Comparison of ENCODE assay signal across 8 cellular contexts in the genomic region with DNA sequence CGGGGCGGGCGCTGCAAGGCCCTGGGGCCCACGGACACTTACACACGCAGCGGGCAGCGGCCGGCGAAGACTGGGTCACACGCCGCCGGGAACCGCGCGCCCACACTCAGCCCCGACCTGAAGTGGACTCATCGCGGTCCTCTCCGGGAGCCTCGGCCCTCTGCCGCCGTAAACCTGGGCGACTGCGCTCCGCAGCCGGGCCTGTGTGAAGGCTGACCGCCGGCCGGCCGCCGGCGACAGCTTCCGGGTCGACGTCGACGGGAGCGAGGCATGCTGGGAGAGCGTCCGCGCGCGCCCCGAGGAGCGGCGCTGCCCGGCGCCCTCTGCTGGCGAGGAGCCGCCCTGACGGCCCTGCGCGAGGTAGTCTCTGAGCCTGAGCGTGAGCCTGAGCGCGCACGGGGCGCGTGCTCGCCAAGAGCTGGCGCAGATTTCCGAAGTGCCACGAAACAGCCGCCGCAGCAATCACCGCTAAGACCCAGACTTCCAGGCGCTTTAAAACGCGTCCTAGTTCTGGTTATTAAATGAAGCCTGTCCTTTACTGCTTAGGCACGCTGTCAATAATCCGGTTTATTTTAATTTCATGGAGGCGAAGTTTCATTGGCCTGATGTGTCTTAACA. TPM values are rescaled to one million over a fixed set of nuclear protein-coding genes. Genes with fewer than 3 reads are reported as not detected.
A peak's percentile ranks its signal among the peaks of the same experiment; 100 is the strongest.
DNase-seq lines count a peak whose midpoint lies in the region; FAIRE-seq and TF ChIP-seq lines count a peak whose summit lies in the region.

A gene with protein sequence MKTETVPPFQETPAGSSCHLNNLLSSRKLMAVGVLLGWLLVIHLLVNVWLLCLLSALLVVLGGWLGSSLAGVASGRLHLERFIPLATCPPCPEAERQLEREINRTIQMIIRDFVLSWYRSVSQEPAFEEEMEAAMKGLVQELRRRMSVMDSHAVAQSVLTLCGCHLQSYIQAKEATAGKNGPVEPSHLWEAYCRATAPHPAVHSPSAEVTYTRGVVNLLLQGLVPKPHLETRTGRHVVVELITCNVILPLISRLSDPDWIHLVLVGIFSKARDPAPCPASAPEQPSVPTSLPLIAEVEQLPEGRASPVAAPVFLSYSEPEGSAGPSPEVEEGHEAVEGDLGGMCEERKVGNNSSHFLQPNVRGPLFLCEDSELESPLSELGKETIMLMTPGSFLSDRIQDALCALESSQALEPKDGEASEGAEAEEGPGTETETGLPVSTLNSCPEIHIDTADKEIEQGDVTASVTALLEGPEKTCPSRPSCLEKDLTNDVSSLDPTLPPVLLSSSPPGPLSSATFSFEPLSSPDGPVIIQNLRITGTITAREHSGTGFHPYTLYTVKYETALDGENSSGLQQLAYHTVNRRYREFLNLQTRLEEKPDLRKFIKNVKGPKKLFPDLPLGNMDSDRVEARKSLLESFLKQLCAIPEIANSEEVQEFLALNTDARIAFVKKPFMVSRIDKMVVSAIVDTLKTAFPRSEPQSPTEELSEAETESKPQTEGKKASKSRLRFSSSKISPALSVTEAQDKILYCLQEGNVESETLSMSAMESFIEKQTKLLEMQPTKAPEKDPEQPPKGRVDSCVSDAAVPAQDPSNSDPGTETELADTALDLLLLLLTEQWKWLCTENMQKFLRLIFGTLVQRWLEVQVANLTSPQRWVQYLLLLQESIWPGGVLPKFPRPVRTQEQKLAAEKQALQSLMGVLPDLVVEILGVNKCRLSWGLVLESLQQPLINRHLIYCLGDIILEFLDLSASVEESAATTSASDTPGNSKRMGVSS (minus strand): TSS at position 242 of the 618 bp plus-strand sequence. CDS start 540 bp downstream, outside the sequence.

- peak within 1 kb of the TSS; percentile 11 for H2AFZ ChIP-seq in H9 (ENCODE audit: low read length)
- peak within 1 kb of the TSS; percentile 94 for H2AFZ ChIP-seq in neuronal stem cell (ENCODE audit: low read length)

- H3K9me3 Mint-ChIP-seq in H9, result peaks cover 0 to 3% of the 10 kb centered on the region in 2 experiments; a peak in 2 of 5 replicates

- no peak within 1 kb of the TSS for H3K56ac ChIP-seq in H9 (ENCODE audit: insufficient read length, low read depth, low read length)

- H3K4me3 Mint-ChIP-seq in H9, result peak within 1 kb of the TSS; percentile 79 to 84

- in situ Hi-C loops in SK-MEL-5 (cut with HindIII; ENCODE audit: low pct_unique_long_range_greater_than_20kb, low sequenced_read_pairs), result no loop called here

- no peak within 1 kb of the TSS for H4K8ac ChIP-seq in H9 (replicated peaks; ENCODE audit: insufficient read length, low read depth, low read length)
- H4K8ac ChIP-seq in neuronal stem cell (ENCODE audit: low read depth, low read length), result no peak within 1 kb of the TSS

- H3K23ac ChIP-seq in H9 (ENCODE audit: insufficient read length, low read depth, low read length) (no peak within 1 kb of the TSS), neuronal stem cell (ENCODE audit: low read depth, low read length, poor library complexity) (peak within 1 kb of the TSS; percentile 86)

- peak within 1 kb of the TSS; percentile 88 to 93 for H3K4me3 ChIP-seq in neuronal stem cell (ENCODE audit: low read length in 2 of 2)

- WGBS in H9 (ENCODE audit: extremely low coverage, insufficient read length, low lambda C conversion rate), result no CpG with 5 or more reads among the region's 72 CpGs
- WGBS in neuronal stem cell (ENCODE audit: extremely low coverage in 2 of 2, insufficient read length in 2 of 2, insufficient replicate concordance in 1 of 2), 2 donors, result no CpG with 5 or more reads among the region's 72 CpGs

- TF ChIP-seq CTCF in H9 (conservative IDR thresholded peaks at IDR 0.05) (peak; percentile 97), subcutaneous adipose tissue (IDR thresholded peaks at IDR 0.05; ENCODE audit: low read depth) (no peak)

- no peaks in the 10 kb centered on the region for H4K20me1 ChIP-seq in H9 (ENCODE audit: control insufficient read depth, insufficient read depth, insufficient read length)

- H3K9me3 ChIP-seq in H9 (ENCODE audit: control insufficient read depth, low read depth, low read length) (no peaks in the 10 kb centered on the region), neuronal stem cell (replicated peaks in 1 of 2; ENCODE audit: control insufficient read depth in 2 of 2, insufficient read depth in 1 of 2, low read depth in 1 of 2, low read length in 2 of 2) (no peaks in the 10 kb centered on the region)

- H3K4me1 Mint-ChIP-seq in H9, result peaks cover 30 to 38% of the 10 kb centered on the region in 2 experiments

- H3K9ac ChIP-seq in H9 (ENCODE audit: extremely low read depth, insufficient read length, low read length) (peak within 1 kb of the TSS; percentile 48), neuronal stem cell (ENCODE audit: low read depth, low read length, poor library complexity) (peak within 1 kb of the TSS; percentile 93)

- H3K27me3 ChIP-seq in H9 (ENCODE audit: insufficient read depth, low read length) (no peaks in the 10 kb centered on the region; the same call in 1 of the 2 replicates), neuronal stem cell (ENCODE audit: control insufficient read depth in 3 of 3, insufficient read depth in 3 of 3, low read depth in 1 of 3, low read length in 3 of 3) (peaks cover 0 to 11% (median 2%) of the 10 kb centered on the region in 3 experiments)

- H3K36me3 ChIP-seq in neuronal stem cell (replicated peaks in 1 of 2; ENCODE audit: control insufficient read depth in 2 of 2, insufficient read depth in 2 of 2, low read length in 2 of 2), result peaks cover 15 to 38% of the 10 kb centered on the region in 2 donors

- H2BK12ac ChIP-seq in H9 (ENCODE audit: insufficient read length, low read depth, low read length) (no peak within 1 kb of the TSS), neuronal stem cell (ENCODE audit: low read length) (no peak within 1 kb of the TSS)

- peaks cover 8% of the 10 kb centered on the region for H3K23me2 ChIP-seq in H9 (ENCODE audit: insufficient read length, low read depth, low read length, poor library complexity, severe bottlenecking)

- peaks cover 21% of the 10 kb centered on the region for H3K27me3 Mint-ChIP-seq in H9 (ENCODE audit: low read depth)

- no peak within 1 kb of the TSS for H3K18ac ChIP-seq in H9 (ENCODE audit: insufficient read length, low read depth, low read length)
- H3K18ac ChIP-seq in neuronal stem cell (ENCODE audit: low read length), result peak within 1 kb of the TSS; percentile 95

- H3K4me2 ChIP-seq in H9 (ENCODE audit: insufficient read depth, insufficient read length, low read length) (peak within 1 kb of the TSS; percentile 85), neuronal stem cell (ENCODE audit: insufficient read depth, low read length, poor library complexity, severe bottlenecking) (peak within 1 kb of the TSS; percentile 90)

- H4K5ac ChIP-seq in H9 (ENCODE audit: insufficient read length, low read depth, low read length), result no peak within 1 kb of the TSS

- H3T11ph ChIP-seq in H9 (ENCODE audit: low read length), result no peak within 1 kb of the TSS

- H3K79me2 ChIP-seq in H9 (ENCODE audit: insufficient read depth, low read length), result no peaks in the 10 kb centered on the region; the same call in 1 of the 2 replicates

- H3K14ac ChIP-seq in H9 (ENCODE audit: insufficient read depth, low read length), result no peak within 1 kb of the TSS
- H3K14ac ChIP-seq in neuronal stem cell (ENCODE audit: low read length), result no peak within 1 kb of the TSS

- H3K79me1 ChIP-seq in H9 (ENCODE audit: insufficient read depth, low read depth, low read length, poor library complexity, severe bottlenecking) (no peaks in the 10 kb centered on the region), neuronal stem cell (ENCODE audit: low read depth, low read length) (peaks cover 13% of the 10 kb centered on the region)

- H2BK5ac ChIP-seq in H9 (ENCODE audit: insufficient read length, low read length) (no peak within 1 kb of the TSS), neuronal stem cell (ENCODE audit: low read length) (no peak within 1 kb of the TSS)

- peaks cover 5% of the 10 kb centered on the region; the same call in 1 of the 2 replicates for H3K4me1 ChIP-seq in H9 (ENCODE audit: insufficient read depth, low read length)
- peaks cover 4 to 10% of the 10 kb centered on the region in 2 donors for H3K4me1 ChIP-seq in neuronal stem cell (ENCODE audit: control insufficient read depth in 2 of 2, insufficient read depth in 1 of 2, low read depth in 1 of 2, low read length in 2 of 2)

- no peak within 1 kb of the TSS for H2BK20ac ChIP-seq in H9 (ENCODE audit: low read depth, low read length, poor library complexity, severe bottlenecking)

- H3K36me3 Mint-ChIP-seq in H9 (ENCODE audit: insufficient read depth in 1 of 3, low read depth in 3 of 3), result peaks cover 7 to 28% (median 26%) of the 10 kb centered on the region in 3 experiments; a peak in 6 of 7 replicates

- H3K27ac Mint-ChIP-seq in H9, result 0 out of 7 replicates have a peak within 1 kb of the TSS, but pooled peaks of 1 of the 3 experiments have one; percentile 14

- H3K27ac ChIP-seq in H9 (ENCODE audit: insufficient read length, low read depth, low read length) (no peak within 1 kb of the TSS), neuronal stem cell (replicated peaks; ENCODE audit: low read length) (no peak within 1 kb of the TSS)

- H3K4ac ChIP-seq in H9 (ENCODE audit: low read depth, low read length) (no peak within 1 kb of the TSS), neuronal stem cell (ENCODE audit: low read length) (no peak within 1 kb of the TSS)

- H2AK5ac ChIP-seq in H9 (ENCODE audit: insufficient read length, low read length) (no peak within 1 kb of the TSS), neuronal stem cell (ENCODE audit: low read depth, low read length) (peak within 1 kb of the TSS; percentile 50)

- no peak within 1 kb of the TSS for H2BK120ac ChIP-seq in H9 (ENCODE audit: low read depth, low read length, poor library complexity, severe bottlenecking)
- H2BK120ac ChIP-seq in neuronal stem cell (ENCODE audit: low read depth, low read length), result peak within 1 kb of the TSS; percentile 14

- no peak within 1 kb of the TSS for H2BK15ac ChIP-seq in H9 (ENCODE audit: low read depth, low read length)
- H2BK15ac ChIP-seq in neuronal stem cell (ENCODE audit: low read length), result no peak within 1 kb of the TSS

- peak; percentile 54 for DNase-seq in GM04503 (ENCODE audit: low read depth)
- peak; percentile 90 for DNase-seq in H9
- DNase-seq in M059J (ENCODE audit: low read depth), result peak; percentile 86
- DNase-seq in SK-MEL-5 (ENCODE audit: low read depth, low spot score), result peak; percentile 82
- peak; percentile 93 for DNase-seq in activated naive CD4-positive, alpha-beta T cell treated with Interleukin-2 at 50 U/mL for 16 hours
- DNase-seq in frontal cortex (ENCODE audit: low spot score in 2 of 2), result peak; percentile 94 to 95
- DNase-seq in neuronal stem cell (ENCODE audit: low spot score), result peak; percentile 85

- H4K91ac ChIP-seq in H9 (ENCODE audit: insufficient read length, low read depth, low read length) (no peak within 1 kb of the TSS), neuronal stem cell (ENCODE audit: low read depth, low read length, poor library complexity) (no peak within 1 kb of the TSS)

- FAIRE-seq in frontal cortex (lab: Jason Lieb, UNC), result no peak

RNA-seq across cellular contexts. Expression of the gene that starts here (rescaled TPM):
- total RNA-seq in H9 (2021) (32.9 and 34.4 TPM in 2 replicates), frontal cortex (40.8 TPM), subcutaneous adipose tissue (100 to 1,000 TPM in 2 of 4 donors, 10 to 100 TPM in 2; 86.0 to 170 (median 103) TPM)
- total RNA-seq in M059J (2014; rRNA removed; shearing (Covaris generic)), result 73.1 and 94.3 TPM in 2 replicates
- total RNA-seq in SK-MEL-5 (2014; rRNA removed; shearing (Covaris generic)), result 56.8 and 57.1 TPM in 2 replicates
- polyA plus RNA-seq in SK-MEL-5 (2015; cell fraction: cytosol; rRNA removed), result 64.5 and 82.3 TPM in 2 replicates
- polyA plus RNA-seq in SK-MEL-5 (2015; cell fraction: nucleus; rRNA removed), result 52.8 and 60.5 TPM in 2 replicates
- polyA plus RNA-seq in neuronal stem cell (2013, experiment 1 of 2), result 15.4 TPM
- 14.7 TPM for polyA plus RNA-seq in neuronal stem cell (2013, experiment 2 of 2)
